21 cellular contexts compared by ENCODE assay signal in the genomic region with DNA sequence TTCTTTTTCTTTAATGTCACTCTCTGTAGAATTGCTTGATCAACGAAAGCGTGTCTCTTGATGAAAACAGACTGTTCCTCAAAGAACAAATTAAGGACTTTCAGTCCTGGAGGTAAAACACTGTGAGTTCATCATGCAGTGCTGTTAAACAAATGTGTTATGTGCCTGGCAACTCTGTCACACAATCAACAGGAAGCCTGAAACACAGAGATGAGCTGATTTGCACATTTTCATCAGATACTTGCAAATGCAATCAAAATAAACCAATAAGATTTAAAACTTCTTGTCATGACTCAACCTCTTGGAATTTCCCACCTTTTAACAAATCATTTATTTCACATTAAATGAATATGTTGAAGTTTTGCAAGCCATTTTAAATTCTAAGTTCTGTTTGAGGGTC.
DNase-seq lines count a peak whose midpoint lies in the region; ATAC-seq, FAIRE-seq and TF ChIP-seq lines count a peak whose summit lies in the region.
"Had no signal": no experiment of that assay in that cellular context is flagged by ENCODE, and none has a peak within 500 bp of the region (broad histone marks: within the 10 kb centered on the region; RNA-seq: fewer than 3 reads in every experiment).

No MANE protein-coding gene starts in this region.

- 85% methylated on average over 2 of the region's 2 CpGs for WGBS in HUES64
- 78% methylated on average over 2 of the region's 2 CpGs; no CpG with 5 or more reads in 1 of the 2 experiments for WGBS in H1 (ENCODE audit: extremely low coverage in 1 of 2, insufficient coverage in 1 of 2, insufficient read length in 1 of 2, insufficient replicate concordance in 2 of 2, low coverage in 1 of 2, low lambda C conversion rate in 2 of 2, missing lambda C conversion rate in 1 of 2), 2 experiments
- WGBS in upper lobe of left lung, 2 donors = 48 to 55% methylated on average over 2 of the region's 2 CpGs

- H3K23ac ChIP-seq in H1 (ENCODE audit: insufficient read length) = no peak overlapping the region

- H2AFZ ChIP-seq in H1 (ENCODE audit: low read length) = no peak overlapping the region
- H2AFZ ChIP-seq: GM23248 had no signal

- POLR2A ChIA-PET in A673 (lab: Charles Lee; ENCODE audit: low non-redundant PET) (no interaction called here), H1 (lab: Charles Lee; ENCODE audit: partially characterized antibody) (no interaction called here)

- no peaks in the 10 kb centered on the region for H3K23me2 ChIP-seq in H1 (ENCODE audit: low read depth, low read length)

- CTCF ChIA-PET in A673 (lab: Charles Lee) = no interaction called here
- CTCF ChIA-PET in H1 (lab: Charles Lee; ENCODE audit: partially characterized antibody) = interaction anchor here (1.5 to 4.7 kb wide), 2 partner anchors 15 to 350 kb away, joined by 3 to 26 read pairs; no protein-coding TSS in a partner anchor

- H4K91ac ChIP-seq in H1 (replicated peaks; ENCODE audit: insufficient read length, low read length) = no peak overlapping the region

- TF ChIP-seq EP300 in H1 (IDR thresholded peaks at IDR 0.05; ENCODE audit: borderline replicate concordance in 1 of 2, low read depth in 2 of 2, low read length in 2 of 2) = no peak
- no peak for TF ChIP-seq EP300 in upper lobe of left lung (IDR thresholded peaks at IDR 0.05)

- no peak for TF ChIP-seq POLR2A in H1 (IDR thresholded peaks at IDR 0.05; ENCODE audit: control extremely low read depth in 1 of 2, low read depth in 2 of 2, low read length in 2 of 2)
- no peak for TF ChIP-seq POLR2A in upper lobe of left lung (IDR thresholded peaks at IDR 0.05)

- peak; percentile 7 for DNase-seq in A673 (ENCODE audit: low spot score)
- no peak for DNase-seq in H1 (ENCODE audit: low read depth in 1 of 2, low spot score in 2 of 2)
- peak; percentile 10 for DNase-seq in kidney tubule cell (ENCODE audit: low spot score)
- DNase-seq in stimulated activated naive CD4-positive, alpha-beta T cell (lab: John Stamatoyannopoulos, UW) = no peak
- no peak for DNase-seq in effector memory CD4-positive, alpha-beta T cell
- DNase-seq in upper lobe of left lung = no peak
- DNase-seq in cerebellar nuclear complex (lab: John Stamatoyannopoulos, UW) = no peak
- DNase-seq: GM23248, NCI-H1092 treated with DMSO at 0.1 percent for 48 hours, NCI-H2029 treated with DMSO at 0.1 percent for 48 hours, NCI-H226, NCI-H510A treated with DMSO at 0.1 percent for 48 hours, NCI-H82 had no signal

- no peaks in the 10 kb centered on the region for H3K36me3 ChIP-seq in A673 (ENCODE audit: insufficient read depth, low read length, poor library complexity, severe bottlenecking)
- no peaks in the 10 kb centered on the region for H3K36me3 ChIP-seq in HUES64 (ENCODE audit: insufficient read depth, low read length)
- peaks cover 0 to 3% (median 0%) of the 10 kb centered on the region in 4 experiments; a peak in 3 of 8 replicates for H3K36me3 ChIP-seq in H1 (ENCODE audit: control insufficient read depth in 2 of 4, insufficient read depth in 4 of 4, low read length in 3 of 4)
- no peaks in the 10 kb centered on the region for H3K36me3 ChIP-seq in effector memory CD4-positive, alpha-beta T cell (ENCODE audit: control insufficient read depth, insufficient read depth, low read length)
- no peaks in the 10 kb centered on the region for H3K36me3 ChIP-seq in upper lobe of left lung
- H3K36me3 ChIP-seq: SJSA1 had no signal

- peak overlapping the region; percentile 11; the same call in 1 of the 2 replicates for H2BK5ac ChIP-seq in H1 (ENCODE audit: low read depth, low read length)

- no peak overlapping the region for H2AK5ac ChIP-seq in H1 (ENCODE audit: low read depth, low read length)

- no peak overlapping the region for H2BK12ac ChIP-seq in H1 (ENCODE audit: low read depth, low read length)

- no peak overlapping the region for H3K56ac ChIP-seq in H1 (replicated peaks; ENCODE audit: insufficient read length, low read depth, low read length)

- H4K5ac ChIP-seq in H1 (ENCODE audit: insufficient read length, low read depth, low read length) = peak overlapping the region; percentile 50

- H3K9ac ChIP-seq in HUES64 (ENCODE audit: low read depth, low read length) (peak overlapping the region; percentile 50; the same call in 1 of the 2 replicates), H1 (replicated peaks in 1 of 4; ENCODE audit: extremely low read depth in 1 of 4, low read depth in 3 of 4, low read length in 3 of 4) (no peak overlapping the region)
- H3K9ac ChIP-seq: GM23248 had no signal

- ATAC-seq in upper lobe of left lung (ENCODE audit: low FRiP score in 2 of 2) = no peak
- ATAC-seq: HepG2, K562, Right ventricle myocardium inferior had no signal

- H3K9me3 ChIP-seq in A673 (ENCODE audit: low read depth, low read length, poor library complexity, severe bottlenecking) = no peaks in the 10 kb centered on the region
- H3K9me3 ChIP-seq in HUES64 (ENCODE audit: insufficient read depth, low read depth, low read length) = peaks cover 15% of the 10 kb centered on the region
- peaks cover 11 to 14% of the 10 kb centered on the region in 2 experiments for H3K9me3 ChIP-seq in H1 (ENCODE audit: insufficient read depth in 2 of 2, low read depth in 1 of 2, low read length in 1 of 2)
- no peaks in the 10 kb centered on the region for H3K9me3 ChIP-seq in effector memory CD4-positive, alpha-beta T cell (ENCODE audit: control insufficient read depth, low read length)
- no peaks in the 10 kb centered on the region for H3K9me3 ChIP-seq in upper lobe of left lung

- H3K4me3 ChIP-seq in A673 (ENCODE audit: low read depth, low read length, poor library complexity, severe bottlenecking) (no peak overlapping the region), HUES64 (ENCODE audit: low read length) (no peak overlapping the region), H1 (ENCODE audit: extremely low read depth in 1 of 4, insufficient read depth in 2 of 4, low read depth in 3 of 4, low read length in 4 of 4) (peak overlapping the region in 1 of 4 experiments; percentile 35; a peak in 1 of 8 replicates), upper lobe of left lung (no peak overlapping the region)
- H3K4me3 ChIP-seq in effector memory CD4-positive, alpha-beta T cell (ENCODE audit: insufficient read depth, low read depth, low read length, poor library complexity, severe bottlenecking) = no peak overlapping the region
- H3K4me3 ChIP-seq: GM23248, K562, SJSA1 had no signal

- H3K27ac ChIP-seq in A673 (ENCODE audit: low read depth, low read length, poor library complexity, severe bottlenecking) = no peak overlapping the region
- peak overlapping the region; percentile 85 for H3K27ac ChIP-seq in HUES64 (ENCODE audit: low read depth, low read length)
- peak overlapping the region; percentile 50; the same call in 1 of the 2 replicates for H3K27ac ChIP-seq in H1 (ENCODE audit: low read depth, low read length)
- H3K27ac ChIP-seq in effector memory CD4-positive, alpha-beta T cell (ENCODE audit: insufficient read depth, low read length, poor library complexity, severe bottlenecking) = no peak overlapping the region
- no peak overlapping the region for H3K27ac ChIP-seq in upper lobe of left lung
- H3K27ac ChIP-seq: GM23248, SJSA1 had no signal

- H4K8ac ChIP-seq in H1 (ENCODE audit: extremely low read depth, insufficient read depth, low read length) = no peak overlapping the region

- no TSS peak for BruUV-seq in A673 (replicated peaks; lab: Mats Ljungman, UMichigan)

- H3K79me1 ChIP-seq in H1 (ENCODE audit: low read depth, low read length) = no peaks in the 10 kb centered on the region

- H3K18ac ChIP-seq in H1 (ENCODE audit: extremely low read depth, low read length) = peak overlapping the region; percentile 19; the same call in 1 of the 2 replicates

- H3K4ac ChIP-seq in H1 (replicated peaks; ENCODE audit: insufficient read length, low read depth, low read length) = no peak overlapping the region

- H2BK120ac ChIP-seq in H1 (replicated peaks; ENCODE audit: low read depth, low read length) = peak overlapping the region; percentile 30

- FAIRE-seq in H1 (lab: Jason Lieb, UNC) = no peak
- FAIRE-seq: G401.6, GM18507, HepG2, K562, RCC 7860 had no signal

- no peaks in the 10 kb centered on the region for H3K27me3 ChIP-seq in A673 (replicated peaks; ENCODE audit: insufficient read depth, low read depth, low read length, poor library complexity)
- no peaks in the 10 kb centered on the region for H3K27me3 ChIP-seq in HUES64 (ENCODE audit: insufficient read depth, low read length)
- no peaks in the 10 kb centered on the region for H3K27me3 ChIP-seq in H1 (replicated peaks in 1 of 4; ENCODE audit: control insufficient read depth in 3 of 4, extremely low read depth in 1 of 4, insufficient read depth in 3 of 4, low read length in 3 of 4)
- no peaks in the 10 kb centered on the region for H3K27me3 ChIP-seq in effector memory CD4-positive, alpha-beta T cell (replicated peaks; ENCODE audit: control insufficient read depth, insufficient read depth, low read length, poor library complexity, severe bottlenecking)
- H3K27me3 ChIP-seq in upper lobe of left lung = no peaks in the 10 kb centered on the region

- no peak for TF ChIP-seq RAD21 in H1 (IDR thresholded peaks at IDR 0.05 in 1 of 2, conservative IDR thresholded peaks at IDR 0.05 in 1 of 2; ENCODE audit: low read depth in 2 of 2, low read length in 2 of 2)

- no peaks in the 10 kb centered on the region for H3K79me2 ChIP-seq in H1 (ENCODE audit: control insufficient read depth in 1 of 2, insufficient read depth in 2 of 2, low read length in 2 of 2)

- H2BK20ac ChIP-seq in H1 (ENCODE audit: low read length) = peak overlapping the region; percentile 44; the same call in 1 of the 2 replicates

- no peaks in the 10 kb centered on the region for H4K20me1 ChIP-seq in H1 (replicated peaks in 1 of 2; ENCODE audit: control insufficient read depth in 1 of 2, insufficient read depth in 2 of 2, low read length in 2 of 2)

- H2BK15ac ChIP-seq in H1 (ENCODE audit: low read length) = no peak overlapping the region

- H3K4me2 ChIP-seq in H1 (ENCODE audit: insufficient read depth in 1 of 2, low read depth in 2 of 2, low read length in 2 of 2) = 0 out of 4 replicates have a peak overlapping the region, but pooled peaks of 1 of the 2 experiments have one; percentile 14

- H3K4me1 ChIP-seq in A673 (ENCODE audit: insufficient read depth, low read length, poor library complexity, severe bottlenecking) = no peaks in the 10 kb centered on the region
- peaks cover 38% of the 10 kb centered on the region for H3K4me1 ChIP-seq in HUES64 (ENCODE audit: insufficient read depth, low read length)
- H3K4me1 ChIP-seq in H1 (replicated peaks in 1 of 4; ENCODE audit: control insufficient read depth in 3 of 4, insufficient read depth in 4 of 4, low read length in 3 of 4) = peaks cover 0 to 21% (median 6%) of the 10 kb centered on the region in 4 experiments; a peak in 5 of 7 replicates
- H3K4me1 ChIP-seq in effector memory CD4-positive, alpha-beta T cell (ENCODE audit: control insufficient read depth, insufficient read depth, low read length, poor library complexity, severe bottlenecking) = no peaks in the 10 kb centered on the region
- H3K4me1 ChIP-seq in upper lobe of left lung = no peaks in the 10 kb centered on the region
- H3K4me1 ChIP-seq: SJSA1 had no signal

- no peak for TF ChIP-seq CTCF in A673 (conservative IDR thresholded peaks at IDR 0.05; ENCODE audit: low read depth, low read length)
- no peak for TF ChIP-seq CTCF in H1 (IDR thresholded peaks at IDR 0.05; ENCODE audit: control extremely low read depth in 1 of 3, insufficient read depth in 1 of 3, low read depth in 1 of 3, low read length in 3 of 3)
- no peak for TF ChIP-seq CTCF in upper lobe of left lung (IDR thresholded peaks at IDR 0.05)

- H3K14ac ChIP-seq in H1 (ENCODE audit: insufficient read length) = no peak overlapping the region

- intact Hi-C loops in A673 (cut with micrococcal nuclease; ENCODE audit: unreplicated experiment) = no loop called here

Comparison
In these comparisons a context has a peak if more than half of its experiments do, and no peak if none do; other contexts are left out.
1. DNase-seq: peak in A673 (single experiment) and kidney tubule cell (single experiment); none in H1 (0 of 2), stimulated activated naive CD4-positive, alpha-beta T cell (0 of 6), effector memory CD4-positive, alpha-beta T cell (0 of 3), upper lobe of left lung (0 of 2) and cerebellar nuclear complex (0 of 2).
2. H3K27ac ChIP-seq: peak in HUES64 (single experiment) and H1 (single experiment); none in A673 (single experiment), effector memory CD4-positive, alpha-beta T cell (single experiment) and upper lobe of left lung (0 of 4).